2 cellular contexts compared by ENCODE assay signal in the genomic region with DNA sequence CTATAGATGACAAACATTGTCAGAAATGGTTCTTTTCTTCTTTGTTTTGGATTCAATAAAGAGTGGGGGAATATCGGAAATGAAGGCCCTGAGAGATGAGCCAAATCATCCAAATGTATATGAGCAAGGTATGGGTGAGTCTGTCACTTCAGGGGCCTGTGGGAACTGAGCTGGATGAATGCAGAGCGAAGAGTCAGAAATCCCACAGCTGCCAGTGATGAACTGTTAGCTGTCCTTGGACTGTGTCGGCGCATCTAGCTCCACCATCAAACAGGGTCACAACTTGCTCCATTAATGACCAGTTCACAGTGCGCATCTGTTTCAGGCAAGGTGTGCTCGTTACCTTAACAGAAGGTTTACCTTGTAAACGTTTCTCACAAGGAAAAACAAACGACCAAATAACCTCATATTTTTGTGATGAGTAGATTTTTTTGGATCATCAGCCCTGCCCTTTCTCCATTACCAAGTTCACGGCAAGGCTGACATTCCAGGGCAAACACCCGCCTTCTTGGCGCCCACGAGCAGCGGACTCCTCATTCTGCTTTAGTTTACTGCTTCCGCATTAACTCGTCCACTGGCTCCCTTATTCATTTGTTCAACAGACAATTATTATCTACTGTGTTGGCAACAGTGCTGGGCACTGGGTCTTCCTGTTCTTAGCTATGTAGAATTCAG.
TF ChIP-seq lines count a peak whose summit lies in the region.

No MANE protein-coding gene starts in this region.

TF ChIP-seq in SK-N-SH, 30 proteins besides CTCF, POLR2A, EP300 and RAD21:
- TF ChIP-seq RFX5 (IDR thresholded peaks at IDR 0.05; ENCODE audit: low read length) (no peak), RCOR1 (IDR thresholded peaks at IDR 0.05; ENCODE audit: low read length) (no peak), REST (IDR thresholded peaks at IDR 0.05; ENCODE audit: low read depth, low read length) (no peak), TEAD4 (IDR thresholded peaks at IDR 0.05; ENCODE audit: borderline replicate concordance, insufficient read depth) (no peak)

TF ChIP-seq in SK-N-SH treated with all-trans-retinoic acid at 6 μM for 48 hours, 23 proteins besides CTCF, POLR2A, EP300 and RAD21:
- no peak for TF ChIP-seq ISL1 (CRISPR knock-in tag; IDR thresholded peaks at IDR 0.05)
- TF ChIP-seq ZC3H10 (CRISPR knock-in tag; IDR thresholded peaks at IDR 0.05), result no peak
- TF ChIP-seq, protein P1, sequence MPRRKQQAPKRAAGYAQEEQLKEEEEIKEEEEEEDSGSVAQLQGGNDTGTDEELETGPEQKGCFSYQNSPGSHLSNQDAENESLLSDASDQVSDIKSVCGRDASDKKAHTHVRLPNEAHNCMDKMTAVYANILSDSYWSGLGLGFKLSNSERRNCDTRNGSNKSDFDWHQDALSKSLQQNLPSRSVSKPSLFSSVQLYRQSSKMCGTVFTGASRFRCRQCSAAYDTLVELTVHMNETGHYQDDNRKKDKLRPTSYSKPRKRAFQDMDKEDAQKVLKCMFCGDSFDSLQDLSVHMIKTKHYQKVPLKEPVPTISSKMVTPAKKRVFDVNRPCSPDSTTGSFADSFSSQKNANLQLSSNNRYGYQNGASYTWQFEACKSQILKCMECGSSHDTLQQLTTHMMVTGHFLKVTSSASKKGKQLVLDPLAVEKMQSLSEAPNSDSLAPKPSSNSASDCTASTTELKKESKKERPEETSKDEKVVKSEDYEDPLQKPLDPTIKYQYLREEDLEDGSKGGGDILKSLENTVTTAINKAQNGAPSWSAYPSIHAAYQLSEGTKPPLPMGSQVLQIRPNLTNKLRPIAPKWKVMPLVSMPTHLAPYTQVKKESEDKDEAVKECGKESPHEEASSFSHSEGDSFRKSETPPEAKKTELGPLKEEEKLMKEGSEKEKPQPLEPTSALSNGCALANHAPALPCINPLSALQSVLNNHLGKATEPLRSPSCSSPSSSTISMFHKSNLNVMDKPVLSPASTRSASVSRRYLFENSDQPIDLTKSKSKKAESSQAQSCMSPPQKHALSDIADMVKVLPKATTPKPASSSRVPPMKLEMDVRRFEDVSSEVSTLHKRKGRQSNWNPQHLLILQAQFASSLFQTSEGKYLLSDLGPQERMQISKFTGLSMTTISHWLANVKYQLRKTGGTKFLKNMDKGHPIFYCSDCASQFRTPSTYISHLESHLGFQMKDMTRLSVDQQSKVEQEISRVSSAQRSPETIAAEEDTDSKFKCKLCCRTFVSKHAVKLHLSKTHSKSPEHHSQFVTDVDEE (CRISPR knock-in tag; IDR thresholded peaks at IDR 0.05), result no peak
- TF ChIP-seq ZNF70 (CRISPR knock-in tag; IDR thresholded peaks at IDR 0.05), result no peak
- no peak for TF ChIP-seq BACH2 (CRISPR knock-in tag; IDR thresholded peaks at IDR 0.05; ENCODE audit: borderline replicate concordance)
- TF ChIP-seq ESRRG (CRISPR knock-in tag; IDR thresholded peaks at IDR 0.05), result no peak
- TF ChIP-seq SNAI2 (CRISPR knock-in tag; IDR thresholded peaks at IDR 0.05), result no peak
- TF ChIP-seq ZFP3 (CRISPR knock-in tag; IDR thresholded peaks at IDR 0.05), result no peak
- TF ChIP-seq RARB (CRISPR knock-in tag; IDR thresholded peaks at IDR 0.05), result no peak
- TF ChIP-seq GLIS3 (CRISPR knock-in tag; IDR thresholded peaks at IDR 0.05), result no peak
- TF ChIP-seq PPARA (CRISPR knock-in tag; IDR thresholded peaks at IDR 0.05; ENCODE audit: borderline replicate concordance), result no peak
